Comparison of ENCODE assay signal across 17 cellular contexts in the genomic region with DNA sequence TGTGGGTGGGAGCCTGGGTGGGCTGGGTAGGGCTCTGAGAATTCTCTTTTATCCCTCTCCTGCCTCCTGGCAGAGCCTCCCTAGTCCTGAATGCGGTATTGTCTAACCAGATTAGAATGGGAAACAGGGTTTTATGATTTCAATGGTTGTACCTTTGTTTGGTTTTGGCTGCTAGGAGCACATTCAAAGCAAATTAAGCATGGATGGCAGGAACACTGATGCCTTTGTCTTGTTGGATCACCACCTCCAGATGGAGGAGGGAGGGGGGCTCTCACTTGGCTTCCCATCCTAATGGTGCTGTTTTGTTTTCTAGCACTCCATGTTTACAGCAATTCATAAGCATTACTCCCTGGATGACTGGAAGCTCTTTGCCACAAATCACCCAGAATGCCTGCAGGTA. TPM values are rescaled to one million over a fixed set of nuclear protein-coding genes. Genes with fewer than 3 reads are reported as not detected.
DNase-seq lines count a peak whose midpoint lies in the region; ATAC-seq and TF ChIP-seq lines count a peak whose summit lies in the region.
"Had no signal": no experiment of that assay in that cellular context is flagged by ENCODE, and none has a peak within 500 bp of the region (broad histone marks: within the 10 kb centered on the region; RNA-seq: fewer than 3 reads in every experiment).

No MANE protein-coding gene starts in this region.

- peaks cover 15% of the 10 kb centered on the region for H3K36me3 Mint-ChIP-seq in endodermal cell (ENCODE audit: low read depth)

- no peak for TF ChIP-seq POLR2A in Peyer's patch (IDR thresholded peaks at IDR 0.05)

- peak overlapping the region; percentile 24 for H3K9ac ChIP-seq in endodermal cell (ENCODE audit: extremely low read depth, low read length, poor library complexity, severe bottlenecking)
- H3K9ac ChIP-seq: GM23248 had no signal

- H3K9me3 Mint-ChIP-seq in endodermal cell = no peaks in the 10 kb centered on the region
- H3K9me3 Mint-ChIP-seq: activated CD4-positive, alpha-beta T cell treated with anti-CD3 and anti-CD28 coated beads, Interleukin-2, amount 10 ng/mL, durations not matched to agents 24 days and 14 days; CD8-positive, alpha-beta memory T cell had no signal

- H3K4me3 ChIP-seq in endodermal cell (ENCODE audit: low read length) (no peak overlapping the region), Peyer's patch (no peak overlapping the region)
- H3K4me3 ChIP-seq: GM23248, lung had no signal

- H3K4me1 ChIP-seq in endodermal cell (ENCODE audit: control insufficient read depth, insufficient read depth, low read length) (peaks cover 9% of the 10 kb centered on the region), Peyer's patch (no peaks in the 10 kb centered on the region)

- ATAC-seq in sciatic nerve = peak; percentile 64
- ATAC-seq in GM19324 (IDR thresholded peaks at IDR 0.05; ENCODE audit: low FRiP score, unreplicated experiment) = no peak

- H3K27ac ChIP-seq in endodermal cell (ENCODE audit: low read depth, low read length) (no peak overlapping the region), Peyer's patch (no peak overlapping the region)
- H3K27ac ChIP-seq: GM23248 had no signal

- peaks cover 38% of the 10 kb centered on the region for H3K4me1 Mint-ChIP-seq in endodermal cell

- H3K27me3 Mint-ChIP-seq in endodermal cell (ENCODE audit: insufficient read depth) = peaks cover 8% of the 10 kb centered on the region
- H3K27me3 Mint-ChIP-seq: activated CD4-positive, alpha-beta T cell treated with anti-CD3 and anti-CD28 coated beads, Interleukin-2, amount 10 ng/mL, durations not matched to agents 24 days and 14 days had no signal

- 76% methylated on average over 1 of the region's 1 CpG; no CpG with 5 or more reads in 1 of the 2 experiments for WGBS in endodermal cell (ENCODE audit: insufficient coverage in 1 of 2, insufficient read length in 1 of 2), 2 experiments

- H3K9me3 ChIP-seq in endodermal cell (ENCODE audit: control insufficient read depth, low read length) (no peaks in the 10 kb centered on the region), Peyer's patch (no peaks in the 10 kb centered on the region)

- intact Hi-C loops in sciatic nerve (cut with DNase I) = no loop called here

- DNase-seq in NCI-H1694 (lab: John Stamatoyannopoulos, UW) = peak; percentile 24
- DNase-seq in NCI-H1694 treated with DMSO at 0.1 percent for 48 hours (lab: John Stamatoyannopoulos, UW) = no peak
- DNase-seq in NCI-H526 (lab: John Stamatoyannopoulos, UW) = peak; percentile 94 to 97
- peak; percentile 50 for DNase-seq in endodermal cell
- no peak for DNase-seq in sciatic nerve (ENCODE audit: low spot score)
- no peak for DNase-seq in DMS53 (lab: John Stamatoyannopoulos, UW)
- DNase-seq in Peyer's patch = no peak
- DNase-seq: activated CD4-positive, alpha-beta T cell treated with anti-CD3 and anti-CD28 coated beads, Interleukin-2, amount 10 ng/mL, durations not matched to agents 24 days and 14 days; CD8-positive, alpha-beta memory T cell; GM23248; KG1; NCI-H524 treated with DMSO at 0.1 percent for 48 hours; SHP77; stimulated activated CD4-positive, alpha-beta T cell treated with anti-CD3 and anti-CD28 coated beads, Interleukin-12 subunit alpha, Interleukin-12 subunit beta, amount 100 ng/mL, for 4 hours; T-helper 9 cell had no signal

- no peak overlapping the region for H3K4me3 Mint-ChIP-seq in endodermal cell
- H3K4me3 Mint-ChIP-seq: activated CD4-positive, alpha-beta T cell treated with anti-CD3 and anti-CD28 coated beads, Interleukin-2, amount 10 ng/mL, durations not matched to agents 24 days and 14 days; CD8-positive, alpha-beta memory T cell had no signal

- H3K36me3 ChIP-seq in endodermal cell (ENCODE audit: control insufficient read depth, insufficient read depth, low read length) (peaks cover 20% of the 10 kb centered on the region), Peyer's patch (no peaks in the 10 kb centered on the region)

- TF ChIP-seq CTCF in endodermal cell (conservative IDR thresholded peaks at IDR 0.05) = no peak
- TF ChIP-seq CTCF in Peyer's patch (IDR thresholded peaks at IDR 0.05) = no peak

- no peak overlapping the region for H3K27ac Mint-ChIP-seq in endodermal cell
- H3K27ac Mint-ChIP-seq: activated CD4-positive, alpha-beta T cell treated with anti-CD3 and anti-CD28 coated beads, Interleukin-2, amount 10 ng/mL, durations not matched to agents 24 days and 14 days; CD8-positive, alpha-beta memory T cell had no signal

- H3K27me3 ChIP-seq in endodermal cell (ENCODE audit: control insufficient read depth, insufficient read depth, low read length, poor library complexity, severe bottlenecking) (no peaks in the 10 kb centered on the region), Peyer's patch (no peaks in the 10 kb centered on the region)

RNA-seq across cellular contexts. Expression of a gene that starts 11.6 kb away (rescaled TPM):
- total RNA-seq in endodermal cell (10 to 100 TPM in 1 of 2 donors, 1 to 10 TPM in 1; 4.9 to 20.7 TPM), sciatic nerve (11.9 TPM), Peyer's patch (1 to 10 TPM in 3 of 4 donors, not detected in 1; 3.6 to 8.1 (median 6.3) TPM)
- 6.1 TPM for polyA plus RNA-seq in endodermal cell (2013, experiment 1 of 2)
- polyA plus RNA-seq in endodermal cell (2013, experiment 2 of 2) = 6.0 TPM

Comparison
In these comparisons a context has a peak if more than half of its experiments do, and no peak if none do; other contexts are left out.
1. DNase-seq: peak in NCI-H1694 (single experiment), NCI-H526 (2 of 2) and endodermal cell (single experiment); none in NCI-H1694 treated with DMSO at 0.1 percent for 48 hours (single experiment), sciatic nerve (single experiment), DMS53 (single experiment) and Peyer's patch (0 of 3).